ENCODE assay signal across 1 cellular context in the genomic region with DNA sequence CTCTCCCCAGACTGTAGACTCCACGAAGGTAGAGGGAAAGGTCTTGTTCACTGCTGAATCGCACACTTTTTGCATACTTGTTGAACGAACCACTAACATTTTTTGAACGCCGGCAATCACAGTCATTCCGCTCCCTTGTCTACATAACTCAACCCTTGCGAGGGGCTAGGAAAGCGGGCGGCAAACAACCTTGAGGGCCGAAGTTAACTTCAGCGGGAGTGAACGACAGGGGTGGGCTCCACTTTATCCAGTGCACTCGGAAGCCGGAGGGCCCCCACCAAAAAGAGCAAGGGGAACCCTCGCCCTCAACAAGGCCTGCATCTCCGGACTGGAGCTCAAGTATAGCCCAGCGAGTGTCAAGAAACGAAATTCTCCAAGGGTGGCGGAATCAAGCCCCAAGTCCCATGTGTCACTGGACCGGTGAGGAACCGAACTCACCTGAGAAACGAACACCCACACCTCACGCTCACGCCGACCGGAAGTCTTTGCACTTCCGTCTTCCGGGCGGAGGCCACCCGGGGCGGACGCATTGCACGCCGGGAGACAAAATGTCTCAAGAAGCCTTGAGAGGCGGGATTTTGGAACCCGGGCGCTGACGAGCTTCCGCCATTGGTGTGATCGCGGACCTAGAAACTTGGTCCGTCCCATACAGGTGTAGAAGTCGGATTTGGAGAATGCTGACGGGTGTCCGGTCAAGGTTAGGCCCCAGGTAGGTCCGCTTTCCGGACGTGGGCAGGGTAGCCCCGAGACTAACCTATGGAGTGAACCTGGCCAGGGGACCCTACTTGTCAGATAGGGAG.
TF ChIP-seq lines count a peak whose summit lies in the region.

A gene (minus strand): TSS at position 484 of the 800 bp plus-strand sequence. CDS start 1,644 bp downstream, outside the sequence.

TF ChIP-seq in K562, 482 proteins besides CTCF, POLR2A, EP300 and RAD21 (continued from another document and continues in another):
- TF ChIP-seq KDM1A (IDR thresholded peaks at IDR 0.05) (no peak), NELFE (IDR thresholded peaks at IDR 0.05; ENCODE audit: insufficient read depth, insufficient read length) (no peak), SMARCA5 (IDR thresholded peaks at IDR 0.05) (no peak), NONO (IDR thresholded peaks at IDR 0.05; ENCODE audit: low read depth in 2 of 2, low read length in 1 of 2) (no peak; a peak in 1 of 4 replicates), ZNF445 (CRISPR knock-in tag; IDR thresholded peaks at IDR 0.05; ENCODE audit: low read depth) (no peak), FOXJ3 (CRISPR knock-in tag; IDR thresholded peaks at IDR 0.05) (no peak), ZC3H4 (CRISPR knock-in tag; IDR thresholded peaks at IDR 0.05; ENCODE audit: borderline replicate concordance) (no peak), L3MBTL2 (IDR thresholded peaks at IDR 0.05) (peak; percentile 41; the same call in 1 of the 2 replicates), SRSF9 (IDR thresholded peaks at IDR 0.05; ENCODE audit: borderline replicate concordance, low read depth, low read length) (no peak), DACH1 (IDR thresholded peaks at IDR 0.05; ENCODE audit: partially characterized antibody) (no peak), ZNF696 (CRISPR knock-in tag; conservative IDR thresholded peaks at IDR 0.05) (no peak), ZZZ3 (IDR thresholded peaks at IDR 0.05) (no peak), ZNF431 (CRISPR knock-in tag; IDR thresholded peaks at IDR 0.05) (no peak), RBM39 (optimal IDR thresholded peaks at IDR 0.05; ENCODE audit: low read depth, low read length) (no peak), SIX5 (IDR thresholded peaks at IDR 0.05; ENCODE audit: borderline replicate concordance in 1 of 2, insufficient read depth in 1 of 2, low read depth in 1 of 2, low read length in 2 of 2) (0 out of 4 replicates have a peak, but pooled peaks of 1 of the 2 experiments have one; percentile 18)
- TF ChIP-seq, protein P1, sequence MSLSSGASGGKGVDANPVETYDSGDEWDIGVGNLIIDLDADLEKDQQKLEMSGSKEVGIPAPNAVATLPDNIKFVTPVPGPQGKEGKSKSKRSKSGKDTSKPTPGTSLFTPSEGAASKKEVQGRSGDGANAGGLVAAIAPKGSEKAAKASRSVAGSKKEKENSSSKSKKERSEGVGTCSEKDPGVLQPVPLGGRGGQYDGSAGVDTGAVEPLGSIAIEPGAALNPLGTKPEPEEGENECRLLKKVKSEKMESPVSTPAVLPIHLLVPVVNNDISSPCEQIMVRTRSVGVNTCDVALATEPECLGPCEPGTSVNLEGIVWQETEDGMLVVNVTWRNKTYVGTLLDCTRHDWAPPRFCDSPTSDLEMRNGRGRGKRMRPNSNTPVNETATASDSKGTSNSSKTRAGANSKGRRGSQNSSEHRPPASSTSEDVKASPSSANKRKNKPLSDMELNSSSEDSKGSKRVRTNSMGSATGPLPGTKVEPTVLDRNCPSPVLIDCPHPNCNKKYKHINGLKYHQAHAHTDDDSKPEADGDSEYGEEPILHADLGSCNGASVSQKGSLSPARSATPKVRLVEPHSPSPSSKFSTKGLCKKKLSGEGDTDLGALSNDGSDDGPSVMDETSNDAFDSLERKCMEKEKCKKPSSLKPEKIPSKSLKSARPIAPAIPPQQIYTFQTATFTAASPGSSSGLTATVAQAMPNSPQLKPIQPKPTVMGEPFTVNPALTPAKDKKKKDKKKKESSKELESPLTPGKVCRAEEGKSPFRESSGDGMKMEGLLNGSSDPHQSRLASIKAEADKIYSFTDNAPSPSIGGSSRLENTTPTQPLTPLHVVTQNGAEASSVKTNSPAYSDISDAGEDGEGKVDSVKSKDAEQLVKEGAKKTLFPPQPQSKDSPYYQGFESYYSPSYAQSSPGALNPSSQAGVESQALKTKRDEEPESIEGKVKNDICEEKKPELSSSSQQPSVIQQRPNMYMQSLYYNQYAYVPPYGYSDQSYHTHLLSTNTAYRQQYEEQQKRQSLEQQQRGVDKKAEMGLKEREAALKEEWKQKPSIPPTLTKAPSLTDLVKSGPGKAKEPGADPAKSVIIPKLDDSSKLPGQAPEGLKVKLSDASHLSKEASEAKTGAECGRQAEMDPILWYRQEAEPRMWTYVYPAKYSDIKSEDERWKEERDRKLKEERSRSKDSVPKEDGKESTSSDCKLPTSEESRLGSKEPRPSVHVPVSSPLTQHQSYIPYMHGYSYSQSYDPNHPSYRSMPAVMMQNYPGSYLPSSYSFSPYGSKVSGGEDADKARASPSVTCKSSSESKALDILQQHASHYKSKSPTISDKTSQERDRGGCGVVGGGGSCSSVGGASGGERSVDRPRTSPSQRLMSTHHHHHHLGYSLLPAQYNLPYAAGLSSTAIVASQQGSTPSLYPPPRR (CRISPR knock-in tag; IDR thresholded peaks at IDR 0.05; ENCODE audit: borderline replicate concordance): no peak
- TF ChIP-seq, protein P2, sequence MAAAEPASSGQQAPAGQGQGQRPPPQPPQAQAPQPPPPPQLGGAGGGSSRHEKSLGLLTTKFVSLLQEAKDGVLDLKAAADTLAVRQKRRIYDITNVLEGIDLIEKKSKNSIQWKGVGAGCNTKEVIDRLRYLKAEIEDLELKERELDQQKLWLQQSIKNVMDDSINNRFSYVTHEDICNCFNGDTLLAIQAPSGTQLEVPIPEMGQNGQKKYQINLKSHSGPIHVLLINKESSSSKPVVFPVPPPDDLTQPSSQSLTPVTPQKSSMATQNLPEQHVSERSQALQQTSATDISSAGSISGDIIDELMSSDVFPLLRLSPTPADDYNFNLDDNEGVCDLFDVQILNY (CRISPR knock-in tag; IDR thresholded peaks at IDR 0.05): no peak
- TF ChIP-seq, protein P3, sequence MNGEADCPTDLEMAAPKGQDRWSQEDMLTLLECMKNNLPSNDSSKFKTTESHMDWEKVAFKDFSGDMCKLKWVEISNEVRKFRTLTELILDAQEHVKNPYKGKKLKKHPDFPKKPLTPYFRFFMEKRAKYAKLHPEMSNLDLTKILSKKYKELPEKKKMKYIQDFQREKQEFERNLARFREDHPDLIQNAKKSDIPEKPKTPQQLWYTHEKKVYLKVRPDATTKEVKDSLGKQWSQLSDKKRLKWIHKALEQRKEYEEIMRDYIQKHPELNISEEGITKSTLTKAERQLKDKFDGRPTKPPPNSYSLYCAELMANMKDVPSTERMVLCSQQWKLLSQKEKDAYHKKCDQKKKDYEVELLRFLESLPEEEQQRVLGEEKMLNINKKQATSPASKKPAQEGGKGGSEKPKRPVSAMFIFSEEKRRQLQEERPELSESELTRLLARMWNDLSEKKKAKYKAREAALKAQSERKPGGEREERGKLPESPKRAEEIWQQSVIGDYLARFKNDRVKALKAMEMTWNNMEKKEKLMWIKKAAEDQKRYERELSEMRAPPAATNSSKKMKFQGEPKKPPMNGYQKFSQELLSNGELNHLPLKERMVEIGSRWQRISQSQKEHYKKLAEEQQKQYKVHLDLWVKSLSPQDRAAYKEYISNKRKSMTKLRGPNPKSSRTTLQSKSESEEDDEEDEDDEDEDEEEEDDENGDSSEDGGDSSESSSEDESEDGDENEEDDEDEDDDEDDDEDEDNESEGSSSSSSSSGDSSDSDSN (IDR thresholded peaks at IDR 0.05; ENCODE audit: borderline replicate concordance in 1 of 2, low read depth in 2 of 2, low read length in 2 of 2): no peak
- TF ChIP-seq, protein P4, sequence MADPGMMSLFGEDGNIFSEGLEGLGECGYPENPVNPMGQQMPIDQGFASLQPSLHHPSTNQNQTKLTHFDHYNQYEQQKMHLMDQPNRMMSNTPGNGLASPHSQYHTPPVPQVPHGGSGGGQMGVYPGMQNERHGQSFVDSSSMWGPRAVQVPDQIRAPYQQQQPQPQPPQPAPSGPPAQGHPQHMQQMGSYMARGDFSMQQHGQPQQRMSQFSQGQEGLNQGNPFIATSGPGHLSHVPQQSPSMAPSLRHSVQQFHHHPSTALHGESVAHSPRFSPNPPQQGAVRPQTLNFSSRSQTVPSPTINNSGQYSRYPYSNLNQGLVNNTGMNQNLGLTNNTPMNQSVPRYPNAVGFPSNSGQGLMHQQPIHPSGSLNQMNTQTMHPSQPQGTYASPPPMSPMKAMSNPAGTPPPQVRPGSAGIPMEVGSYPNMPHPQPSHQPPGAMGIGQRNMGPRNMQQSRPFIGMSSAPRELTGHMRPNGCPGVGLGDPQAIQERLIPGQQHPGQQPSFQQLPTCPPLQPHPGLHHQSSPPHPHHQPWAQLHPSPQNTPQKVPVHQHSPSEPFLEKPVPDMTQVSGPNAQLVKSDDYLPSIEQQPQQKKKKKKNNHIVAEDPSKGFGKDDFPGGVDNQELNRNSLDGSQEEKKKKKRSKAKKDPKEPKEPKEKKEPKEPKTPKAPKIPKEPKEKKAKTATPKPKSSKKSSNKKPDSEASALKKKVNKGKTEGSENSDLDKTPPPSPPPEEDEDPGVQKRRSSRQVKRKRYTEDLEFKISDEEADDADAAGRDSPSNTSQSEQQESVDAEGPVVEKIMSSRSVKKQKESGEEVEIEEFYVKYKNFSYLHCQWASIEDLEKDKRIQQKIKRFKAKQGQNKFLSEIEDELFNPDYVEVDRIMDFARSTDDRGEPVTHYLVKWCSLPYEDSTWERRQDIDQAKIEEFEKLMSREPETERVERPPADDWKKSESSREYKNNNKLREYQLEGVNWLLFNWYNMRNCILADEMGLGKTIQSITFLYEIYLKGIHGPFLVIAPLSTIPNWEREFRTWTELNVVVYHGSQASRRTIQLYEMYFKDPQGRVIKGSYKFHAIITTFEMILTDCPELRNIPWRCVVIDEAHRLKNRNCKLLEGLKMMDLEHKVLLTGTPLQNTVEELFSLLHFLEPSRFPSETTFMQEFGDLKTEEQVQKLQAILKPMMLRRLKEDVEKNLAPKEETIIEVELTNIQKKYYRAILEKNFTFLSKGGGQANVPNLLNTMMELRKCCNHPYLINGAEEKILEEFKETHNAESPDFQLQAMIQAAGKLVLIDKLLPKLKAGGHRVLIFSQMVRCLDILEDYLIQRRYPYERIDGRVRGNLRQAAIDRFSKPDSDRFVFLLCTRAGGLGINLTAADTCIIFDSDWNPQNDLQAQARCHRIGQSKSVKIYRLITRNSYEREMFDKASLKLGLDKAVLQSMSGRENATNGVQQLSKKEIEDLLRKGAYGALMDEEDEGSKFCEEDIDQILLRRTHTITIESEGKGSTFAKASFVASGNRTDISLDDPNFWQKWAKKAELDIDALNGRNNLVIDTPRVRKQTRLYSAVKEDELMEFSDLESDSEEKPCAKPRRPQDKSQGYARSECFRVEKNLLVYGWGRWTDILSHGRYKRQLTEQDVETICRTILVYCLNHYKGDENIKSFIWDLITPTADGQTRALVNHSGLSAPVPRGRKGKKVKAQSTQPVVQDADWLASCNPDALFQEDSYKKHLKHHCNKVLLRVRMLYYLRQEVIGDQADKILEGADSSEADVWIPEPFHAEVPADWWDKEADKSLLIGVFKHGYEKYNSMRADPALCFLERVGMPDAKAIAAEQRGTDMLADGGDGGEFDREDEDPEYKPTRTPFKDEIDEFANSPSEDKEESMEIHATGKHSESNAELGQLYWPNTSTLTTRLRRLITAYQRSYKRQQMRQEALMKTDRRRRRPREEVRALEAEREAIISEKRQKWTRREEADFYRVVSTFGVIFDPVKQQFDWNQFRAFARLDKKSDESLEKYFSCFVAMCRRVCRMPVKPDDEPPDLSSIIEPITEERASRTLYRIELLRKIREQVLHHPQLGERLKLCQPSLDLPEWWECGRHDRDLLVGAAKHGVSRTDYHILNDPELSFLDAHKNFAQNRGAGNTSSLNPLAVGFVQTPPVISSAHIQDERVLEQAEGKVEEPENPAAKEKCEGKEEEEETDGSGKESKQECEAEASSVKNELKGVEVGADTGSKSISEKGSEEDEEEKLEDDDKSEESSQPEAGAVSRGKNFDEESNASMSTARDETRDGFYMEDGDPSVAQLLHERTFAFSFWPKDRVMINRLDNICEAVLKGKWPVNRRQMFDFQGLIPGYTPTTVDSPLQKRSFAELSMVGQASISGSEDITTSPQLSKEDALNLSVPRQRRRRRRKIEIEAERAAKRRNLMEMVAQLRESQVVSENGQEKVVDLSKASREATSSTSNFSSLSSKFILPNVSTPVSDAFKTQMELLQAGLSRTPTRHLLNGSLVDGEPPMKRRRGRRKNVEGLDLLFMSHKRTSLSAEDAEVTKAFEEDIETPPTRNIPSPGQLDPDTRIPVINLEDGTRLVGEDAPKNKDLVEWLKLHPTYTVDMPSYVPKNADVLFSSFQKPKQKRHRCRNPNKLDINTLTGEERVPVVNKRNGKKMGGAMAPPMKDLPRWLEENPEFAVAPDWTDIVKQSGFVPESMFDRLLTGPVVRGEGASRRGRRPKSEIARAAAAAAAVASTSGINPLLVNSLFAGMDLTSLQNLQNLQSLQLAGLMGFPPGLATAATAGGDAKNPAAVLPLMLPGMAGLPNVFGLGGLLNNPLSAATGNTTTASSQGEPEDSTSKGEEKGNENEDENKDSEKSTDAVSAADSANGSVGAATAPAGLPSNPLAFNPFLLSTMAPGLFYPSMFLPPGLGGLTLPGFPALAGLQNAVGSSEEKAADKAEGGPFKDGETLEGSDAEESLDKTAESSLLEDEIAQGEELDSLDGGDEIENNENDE (IDR thresholded peaks at IDR 0.05; ENCODE audit: low read depth, low read length): no peak
- TF ChIP-seq, protein P5, sequence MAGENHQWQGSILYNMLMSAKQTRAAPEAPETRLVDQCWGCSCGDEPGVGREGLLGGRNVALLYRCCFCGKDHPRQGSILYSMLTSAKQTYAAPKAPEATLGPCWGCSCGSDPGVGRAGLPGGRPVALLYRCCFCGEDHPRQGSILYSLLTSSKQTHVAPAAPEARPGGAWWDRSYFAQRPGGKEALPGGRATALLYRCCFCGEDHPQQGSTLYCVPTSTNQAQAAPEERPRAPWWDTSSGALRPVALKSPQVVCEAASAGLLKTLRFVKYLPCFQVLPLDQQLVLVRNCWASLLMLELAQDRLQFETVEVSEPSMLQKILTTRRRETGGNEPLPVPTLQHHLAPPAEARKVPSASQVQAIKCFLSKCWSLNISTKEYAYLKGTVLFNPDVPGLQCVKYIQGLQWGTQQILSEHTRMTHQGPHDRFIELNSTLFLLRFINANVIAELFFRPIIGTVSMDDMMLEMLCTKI (IDR thresholded peaks at IDR 0.05; ENCODE audit: partially characterized antibody): no peak
- TF ChIP-seq, protein P6, sequence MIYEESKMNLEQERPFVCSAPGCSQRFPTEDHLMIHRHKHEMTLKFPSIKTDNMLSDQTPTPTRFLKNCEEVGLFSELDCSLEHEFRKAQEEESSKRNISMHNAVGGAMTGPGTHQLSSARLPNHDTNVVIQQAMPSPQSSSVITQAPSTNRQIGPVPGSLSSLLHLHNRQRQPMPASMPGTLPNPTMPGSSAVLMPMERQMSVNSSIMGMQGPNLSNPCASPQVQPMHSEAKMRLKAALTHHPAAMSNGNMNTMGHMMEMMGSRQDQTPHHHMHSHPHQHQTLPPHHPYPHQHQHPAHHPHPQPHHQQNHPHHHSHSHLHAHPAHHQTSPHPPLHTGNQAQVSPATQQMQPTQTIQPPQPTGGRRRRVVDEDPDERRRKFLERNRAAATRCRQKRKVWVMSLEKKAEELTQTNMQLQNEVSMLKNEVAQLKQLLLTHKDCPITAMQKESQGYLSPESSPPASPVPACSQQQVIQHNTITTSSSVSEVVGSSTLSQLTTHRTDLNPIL (CRISPR knock-in tag; IDR thresholded peaks at IDR 0.05): no peak
- TF ChIP-seq, protein P7, sequence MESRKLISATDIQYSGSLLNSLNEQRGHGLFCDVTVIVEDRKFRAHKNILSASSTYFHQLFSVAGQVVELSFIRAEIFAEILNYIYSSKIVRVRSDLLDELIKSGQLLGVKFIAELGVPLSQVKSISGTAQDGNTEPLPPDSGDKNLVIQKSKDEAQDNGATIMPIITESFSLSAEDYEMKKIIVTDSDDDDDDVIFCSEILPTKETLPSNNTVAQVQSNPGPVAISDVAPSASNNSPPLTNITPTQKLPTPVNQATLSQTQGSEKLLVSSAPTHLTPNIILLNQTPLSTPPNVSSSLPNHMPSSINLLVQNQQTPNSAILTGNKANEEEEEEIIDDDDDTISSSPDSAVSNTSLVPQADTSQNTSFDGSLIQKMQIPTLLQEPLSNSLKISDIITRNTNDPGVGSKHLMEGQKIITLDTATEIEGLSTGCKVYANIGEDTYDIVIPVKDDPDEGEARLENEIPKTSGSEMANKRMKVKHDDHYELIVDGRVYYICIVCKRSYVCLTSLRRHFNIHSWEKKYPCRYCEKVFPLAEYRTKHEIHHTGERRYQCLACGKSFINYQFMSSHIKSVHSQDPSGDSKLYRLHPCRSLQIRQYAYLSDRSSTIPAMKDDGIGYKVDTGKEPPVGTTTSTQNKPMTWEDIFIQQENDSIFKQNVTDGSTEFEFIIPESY (CRISPR knock-in tag; IDR thresholded peaks at IDR 0.05): peak; percentile 9; the same call in 1 of the 2 replicates
